1 cellular context compared by ENCODE assay signal in the genomic region with DNA sequence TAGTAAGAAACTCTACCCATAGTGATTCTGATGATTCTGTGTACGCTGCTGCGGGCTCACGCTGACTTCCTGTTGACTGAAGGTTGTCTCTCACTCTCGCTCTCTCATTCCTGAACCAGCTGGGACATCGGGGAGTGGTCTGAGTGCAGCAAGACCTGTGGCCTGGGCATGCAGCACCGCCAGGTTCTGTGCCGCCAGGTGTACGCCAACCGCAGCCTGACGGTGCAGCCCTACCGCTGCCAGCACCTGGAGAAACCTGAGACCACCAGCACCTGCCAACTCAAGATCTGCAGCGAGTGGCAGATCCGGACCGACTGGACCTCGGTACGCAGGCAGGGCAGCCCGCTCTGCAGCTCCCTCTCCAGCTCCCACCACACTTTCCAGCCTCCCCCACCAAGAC.
TF ChIP-seq lines count a peak whose summit lies in the region.

No MANE protein-coding gene starts in this region.

TF ChIP-seq in GM23338, 12 proteins besides CTCF, POLR2A, EP300 and RAD21 (continued from another document):
- TF ChIP-seq, protein P1, sequence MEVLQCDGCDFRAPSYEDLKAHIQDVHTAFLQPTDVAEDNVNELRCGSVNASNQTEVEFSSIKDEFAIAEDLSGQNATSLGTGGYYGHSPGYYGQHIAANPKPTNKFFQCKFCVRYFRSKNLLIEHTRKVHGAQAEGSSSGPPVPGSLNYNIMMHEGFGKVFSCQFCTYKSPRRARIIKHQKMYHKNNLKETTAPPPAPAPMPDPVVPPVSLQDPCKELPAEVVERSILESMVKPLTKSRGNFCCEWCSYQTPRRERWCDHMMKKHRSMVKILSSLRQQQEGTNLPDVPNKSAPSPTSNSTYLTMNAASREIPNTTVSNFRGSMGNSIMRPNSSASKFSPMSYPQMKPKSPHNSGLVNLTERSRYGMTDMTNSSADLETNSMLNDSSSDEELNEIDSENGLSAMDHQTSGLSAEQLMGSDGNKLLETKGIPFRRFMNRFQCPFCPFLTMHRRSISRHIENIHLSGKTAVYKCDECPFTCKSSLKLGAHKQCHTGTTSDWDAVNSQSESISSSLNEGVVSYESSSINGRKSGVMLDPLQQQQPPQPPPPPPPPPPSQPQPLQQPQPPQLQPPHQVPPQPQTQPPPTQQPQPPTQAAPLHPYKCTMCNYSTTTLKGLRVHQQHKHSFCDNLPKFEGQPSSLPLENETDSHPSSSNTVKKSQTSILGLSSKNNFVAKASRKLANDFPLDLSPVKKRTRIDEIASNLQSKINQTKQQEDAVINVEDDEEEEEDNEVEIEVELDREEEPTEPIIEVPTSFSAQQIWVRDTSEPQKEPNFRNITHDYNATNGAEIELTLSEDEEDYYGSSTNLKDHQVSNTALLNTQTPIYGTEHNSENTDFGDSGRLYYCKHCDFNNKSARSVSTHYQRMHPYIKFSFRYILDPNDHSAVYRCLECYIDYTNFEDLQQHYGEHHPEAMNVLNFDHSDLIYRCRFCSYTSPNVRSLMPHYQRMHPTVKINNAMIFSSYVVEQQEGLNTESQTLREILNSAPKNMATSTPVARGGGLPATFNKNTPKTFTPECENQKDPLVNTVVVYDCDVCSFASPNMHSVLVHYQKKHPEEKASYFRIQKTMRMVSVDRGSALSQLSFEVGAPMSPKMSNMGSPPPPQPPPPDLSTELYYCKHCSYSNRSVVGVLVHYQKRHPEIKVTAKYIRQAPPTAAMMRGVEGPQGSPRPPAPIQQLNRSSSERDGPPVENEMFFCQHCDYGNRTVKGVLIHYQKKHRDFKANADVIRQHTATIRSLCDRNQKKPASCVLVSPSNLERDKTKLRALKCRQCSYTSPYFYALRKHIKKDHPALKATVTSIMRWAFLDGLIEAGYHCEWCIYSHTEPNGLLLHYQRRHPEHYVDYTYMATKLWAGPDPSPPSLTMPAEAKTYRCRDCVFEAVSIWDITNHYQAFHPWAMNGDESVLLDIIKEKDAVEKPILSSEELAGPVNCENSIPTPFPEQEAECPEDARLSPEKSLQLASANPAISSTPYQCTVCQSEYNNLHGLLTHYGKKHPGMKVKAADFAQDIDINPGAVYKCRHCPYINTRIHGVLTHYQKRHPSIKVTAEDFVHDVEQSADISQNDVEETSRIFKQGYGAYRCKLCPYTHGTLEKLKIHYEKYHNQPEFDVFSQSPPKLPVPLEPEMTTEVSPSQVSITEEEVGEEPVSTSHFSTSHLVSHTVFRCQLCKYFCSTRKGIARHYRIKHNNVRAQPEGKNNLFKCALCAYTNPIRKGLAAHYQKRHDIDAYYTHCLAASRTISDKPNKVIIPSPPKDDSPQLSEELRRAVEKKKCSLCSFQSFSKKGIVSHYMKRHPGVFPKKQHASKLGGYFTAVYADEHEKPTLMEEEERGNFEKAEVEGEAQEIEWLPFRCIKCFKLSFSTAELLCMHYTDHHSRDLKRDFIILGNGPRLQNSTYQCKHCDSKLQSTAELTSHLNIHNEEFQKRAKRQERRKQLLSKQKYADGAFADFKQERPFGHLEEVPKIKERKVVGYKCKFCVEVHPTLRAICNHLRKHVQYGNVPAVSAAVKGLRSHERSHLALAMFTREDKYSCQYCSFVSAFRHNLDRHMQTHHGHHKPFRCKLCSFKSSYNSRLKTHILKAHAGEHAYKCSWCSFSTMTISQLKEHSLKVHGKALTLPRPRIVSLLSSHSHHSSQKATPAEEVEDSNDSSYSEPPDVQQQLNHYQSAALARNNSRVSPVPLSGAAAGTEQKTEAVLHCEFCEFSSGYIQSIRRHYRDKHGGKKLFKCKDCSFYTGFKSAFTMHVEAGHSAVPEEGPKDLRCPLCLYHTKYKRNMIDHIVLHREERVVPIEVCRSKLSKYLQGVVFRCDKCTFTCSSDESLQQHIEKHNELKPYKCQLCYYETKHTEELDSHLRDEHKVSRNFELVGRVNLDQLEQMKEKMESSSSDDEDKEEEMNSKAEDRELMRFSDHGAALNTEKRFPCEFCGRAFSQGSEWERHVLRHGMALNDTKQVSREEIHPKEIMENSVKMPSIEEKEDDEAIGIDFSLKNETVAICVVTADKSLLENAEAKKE (CRISPR knock-in tag; IDR thresholded peaks at IDR 0.05), result no peak
- no peak for TF ChIP-seq CREB1 (CRISPR knock-in tag; IDR thresholded peaks at IDR 0.05; ENCODE audit: low read depth)
